1 cellular context compared by ENCODE assay signal in genomic region chr7:45001826-45002225, GRCh38.
TF ChIP-seq lines count a peak whose summit lies in the region.

No MANE protein-coding gene starts in this region.

TF ChIP-seq in GM23338, 12 proteins besides CTCF, POLR2A, EP300 and RAD21 (continued from another document):
- no peak for TF ChIP-seq ETS1 (IDR thresholded peaks at IDR 0.05)
- no peak for TF ChIP-seq ZNF331 (CRISPR knock-in tag; IDR thresholded peaks at IDR 0.05; ENCODE audit: low read depth)
- TF ChIP-seq CREB1 (CRISPR knock-in tag; IDR thresholded peaks at IDR 0.05; ENCODE audit: low read depth) = no peak
- no peak for TF ChIP-seq JUNB (IDR thresholded peaks at IDR 0.05; ENCODE audit: unreplicated experiment)
- no peak for TF ChIP-seq STAT1 (IDR thresholded peaks at IDR 0.05; ENCODE audit: unreplicated experiment)
- TF ChIP-seq NANOG (IDR thresholded peaks at IDR 0.05; ENCODE audit: borderline replicate concordance) = no peak
- no peak for TF ChIP-seq REST (IDR thresholded peaks at IDR 0.05; ENCODE audit: unreplicated experiment)
- no peak for TF ChIP-seq EZH2phosphoT487 (IDR thresholded peaks at IDR 0.05; ENCODE audit: unreplicated experiment)
- no peak for TF ChIP-seq ZNF114 (CRISPR knock-in tag; IDR thresholded peaks at IDR 0.05)
- no peak for TF ChIP-seq POLR2AphosphoS5 (IDR thresholded peaks at IDR 0.05; ENCODE audit: low read depth)
